Comparison of ENCODE assay signal across 1 cellular context in genomic region chr11:69383372-69383771, GRCh38.
TF ChIP-seq lines count a peak whose summit lies in the region.

No MANE protein-coding gene starts in this region.

TF ChIP-seq in IMR-90, 13 proteins besides CTCF, POLR2A, EP300 and RAD21 (continued from another document):
- TF ChIP-seq USF2 (IDR thresholded peaks at IDR 0.05; ENCODE audit: low read depth, low read length) (no peak), SMC3 (IDR thresholded peaks at IDR 0.05; ENCODE audit: low read depth, low read length) (no peak), NFE2L2 (IDR thresholded peaks at IDR 0.05; ENCODE audit: low read depth, low read length) (no peak)
